11 cellular contexts compared by ENCODE assay signal in genomic region chr17:1560582-1561170, GRCh38. TPM values are rescaled to one million over a fixed set of nuclear protein-coding genes. Genes with fewer than 3 reads are reported as not detected.
A peak's percentile ranks its signal among the peaks of the same experiment; 100 is the strongest.
DNase-seq lines count a peak whose midpoint lies in the region; ATAC-seq, FAIRE-seq and TF ChIP-seq lines count a peak whose summit lies in the region.
"Had no signal": no experiment of that assay in that cellular context is flagged by ENCODE, and none has a peak within 500 bp of the region (broad histone marks: within the 10 kb centered on the region; RNA-seq: fewer than 3 reads in every experiment).

No MANE protein-coding gene starts in this region.

- CTCF ChIA-PET in AG04449 (lab: Yijun Ruan, JAX): interaction anchor here (0.7 to 1.9 kb wide), 8 partner anchors 8 to 88 kb away, joined by 3 to 11 read pairs (median 4); no protein-coding TSS in a partner anchor

- H3K4me1 ChIP-seq in mucosa of stomach (ENCODE audit: control insufficient read depth, insufficient read depth, low read length): peaks cover 37% of the 10 kb centered on the region

- FAIRE-seq in HTR-8/SVneo (lab: Jason Lieb, UNC): peak; percentile 63
- FAIRE-seq: frontal cortex had no signal

- no peaks in the 10 kb centered on the region for H3K9me3 ChIP-seq in mucosa of stomach (ENCODE audit: control insufficient read depth, low read length)

- no peak for TF ChIP-seq CTCF in AG04449 (IDR thresholded peaks at IDR 0.05; ENCODE audit: insufficient read depth, low read length, missing control alignments)
- no peak for TF ChIP-seq CTCF in brain microvascular endothelial cell (IDR thresholded peaks at IDR 0.05; ENCODE audit: low read depth, low read length, missing control alignments)

- peak overlapping the region; percentile 78 for H3K9ac ChIP-seq in mucosa of stomach (ENCODE audit: low read length)

- H3K4me3 ChIP-seq in AG04449 (ENCODE audit: low read depth, low read length): peak overlapping the region; percentile 74; the same call in 1 of the 2 replicates
- peak overlapping the region; percentile 69 for H3K4me3 ChIP-seq in brain microvascular endothelial cell (ENCODE audit: low read depth, low read length)
- H3K4me3 ChIP-seq in mucosa of stomach (ENCODE audit: low read length): no peak overlapping the region

- no peak overlapping the region for H3K27ac ChIP-seq in brain microvascular endothelial cell

- DNase-seq in AG04449 (ENCODE audit: low read depth, low spot score) (no peak), HTR-8/SVneo (ENCODE audit: insufficient read length, low spot score) (no peak), brain microvascular endothelial cell (no peak), left ventricle myocardium superior (no peak), NCI-H1105 (lab: John Stamatoyannopoulos, UW) (no peak)
- DNase-seq: DMS79, NCI-H748 treated with DMSO at 0.1 percent for 48 hours had no signal

- POLR2A ChIA-PET in AG04449 (lab: Yijun Ruan, JAX): no interaction called here

- in situ Hi-C loops in brain microvascular endothelial cell (cut with HindIII; ENCODE audit: low pct_ligation_motif_present, low sequenced_read_pairs): no loop called here

- no peaks in the 10 kb centered on the region for H3K27me3 ChIP-seq in brain microvascular endothelial cell (replicated peaks)
- H3K27me3 ChIP-seq in mucosa of stomach (ENCODE audit: control insufficient read depth, insufficient read depth, low read length): no peaks in the 10 kb centered on the region

- intact Hi-C loops in left ventricle myocardium superior (cut with micrococcal nuclease): no loop called here

- ATAC-seq in GM21423 (IDR thresholded peaks at IDR 0.05; ENCODE audit: unreplicated experiment) (no peak), left ventricle myocardium superior (no peak), GM21360 (IDR thresholded peaks at IDR 0.05; ENCODE audit: unreplicated experiment) (no peak)

- H3K36me3 ChIP-seq in brain microvascular endothelial cell (replicated peaks): no peaks in the 10 kb centered on the region
- H3K36me3 ChIP-seq in mucosa of stomach (ENCODE audit: control insufficient read depth, insufficient read depth, low read length): no peaks in the 10 kb centered on the region

RNA-seq across cellular contexts. Expression of gene PITPNA, which starts 1.9 kb away (rescaled TPM):
- 52.6 TPM for total RNA-seq in left ventricle myocardium superior

RNA-seq across cellular contexts. Expression of gene INPP5K, which starts 44.3 kb away (rescaled TPM):
- total RNA-seq in left ventricle myocardium superior: 39.1 TPM
